Comparison of ENCODE assay signal across 21 cellular contexts in the genomic region with DNA sequence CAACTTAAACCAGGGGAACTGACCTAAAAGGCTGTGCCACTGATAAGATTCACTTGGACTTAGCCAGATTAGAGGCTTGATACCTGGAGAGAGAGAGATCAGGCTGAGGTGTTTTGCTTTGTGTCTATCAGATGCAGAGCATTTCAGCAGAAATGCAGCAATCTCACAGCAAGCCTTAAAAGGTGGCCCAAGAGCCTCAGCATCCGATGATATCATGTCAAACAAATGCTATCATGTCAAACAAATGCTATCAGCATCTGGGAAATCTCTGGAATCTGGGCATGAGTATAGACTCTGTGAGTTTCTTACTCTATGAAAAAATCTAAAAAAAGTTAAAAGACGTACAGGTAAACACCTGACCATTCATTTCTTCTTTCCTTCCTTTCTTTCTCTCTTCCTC.
A peak's percentile ranks its signal among the peaks of the same experiment; 100 is the strongest.
DNase-seq lines count a peak whose midpoint lies in the region; ATAC-seq and TF ChIP-seq lines count a peak whose summit lies in the region.
"Had no signal": no experiment of that assay in that cellular context is flagged by ENCODE, and none has a peak within 500 bp of the region (broad histone marks: within the 10 kb centered on the region; RNA-seq: fewer than 3 reads in every experiment).

No MANE protein-coding gene starts in this region.

- H3K4me1 Mint-ChIP-seq in endodermal cell = peaks cover 38% of the 10 kb centered on the region
- H3K4me1 Mint-ChIP-seq: CD14-positive monocyte, IgD-negative memory B cell had no signal

- H3K27ac Mint-ChIP-seq in endodermal cell = peak overlapping the region; percentile 91
- H3K27ac Mint-ChIP-seq: CD14-positive monocyte, IgD-negative memory B cell had no signal

- H3K4me3 ChIP-seq in endodermal cell (ENCODE audit: low read length) = no peak overlapping the region
- H3K4me3 ChIP-seq: A549, GM23248, SK-N-MC had no signal

- no peaks in the 10 kb centered on the region for H3K27me3 Mint-ChIP-seq in endodermal cell (ENCODE audit: insufficient read depth)
- H3K27me3 Mint-ChIP-seq: IgD-negative memory B cell had no signal

- H3K36me3 ChIP-seq in endodermal cell (ENCODE audit: control insufficient read depth, insufficient read depth, low read length) = no peaks in the 10 kb centered on the region

- peaks cover 5% of the 10 kb centered on the region for H3K36me3 Mint-ChIP-seq in endodermal cell (ENCODE audit: low read depth)
- H3K36me3 Mint-ChIP-seq: CD14-positive monocyte, IgD-negative memory B cell had no signal

- intact Hi-C loops in left ventricle myocardium superior (cut with micrococcal nuclease) = no loop called here

- peak overlapping the region; percentile 52 for H3K9ac ChIP-seq in endodermal cell (ENCODE audit: extremely low read depth, low read length, poor library complexity, severe bottlenecking)
- H3K9ac ChIP-seq: GM23248 had no signal

- H3K9me3 ChIP-seq in endodermal cell (ENCODE audit: control insufficient read depth, low read length) = peaks cover 10% of the 10 kb centered on the region
- H3K9me3 ChIP-seq: A549 had no signal

- H3K4me3 Mint-ChIP-seq in endodermal cell = no peak overlapping the region
- H3K4me3 Mint-ChIP-seq: CD14-positive monocyte, IgD-negative memory B cell had no signal

- no peak for TF ChIP-seq CTCF in endodermal cell (conservative IDR thresholded peaks at IDR 0.05)

- DNase-seq in DMS53 (lab: John Stamatoyannopoulos, UW) (peak; percentile 60), NCI-H226 (peak; percentile 60), endodermal cell (peak; percentile 73), kidney tubule cell (ENCODE audit: low spot score) (peak; percentile 45), left ventricle myocardium superior (no peak), GOT3 (lab: John Stamatoyannopoulos, UW) (no peak)
- DNase-seq: Calu3, DND-41, GDM1, GM23248, MV-4-11, NCI-H1417 treated with DMSO at 0.1 percent for 48 hours, NCI-H2029, NCI-H526 treated with DMSO at 0.1 percent for 48 hours, PC-3 had no signal

- H3K27ac ChIP-seq in endodermal cell (ENCODE audit: low read depth, low read length) = no peak overlapping the region
- H3K27ac ChIP-seq: A549, GM23248, SK-N-MC had no signal

- no peaks in the 10 kb centered on the region for H3K27me3 ChIP-seq in endodermal cell (ENCODE audit: control insufficient read depth, insufficient read depth, low read length, poor library complexity, severe bottlenecking)

- peaks cover 3% of the 10 kb centered on the region for H3K9me3 Mint-ChIP-seq in endodermal cell

- ATAC-seq in left ventricle myocardium superior (no peak), GM18907 (IDR thresholded peaks at IDR 0.05; ENCODE audit: unreplicated experiment) (no peak), HG03354 (IDR thresholded peaks at IDR 0.05; ENCODE audit: poor library complexity, severe bottlenecking, unreplicated experiment) (no peak)
- ATAC-seq: A549, PC-3 had no signal

- 35 to 80% methylated on average over 1 to 2 of the region's 2 CpGs for WGBS in endodermal cell (ENCODE audit: insufficient coverage in 1 of 2, insufficient read length in 1 of 2), 2 experiments

- H3K4me1 ChIP-seq in endodermal cell (ENCODE audit: control insufficient read depth, insufficient read depth, low read length) = peaks cover 32% of the 10 kb centered on the region
- H3K4me1 ChIP-seq: A549 had no signal

Comparison
In these comparisons a context has a peak if more than half of its experiments do, and no peak if none do; other contexts are left out.
1. DNase-seq: peak in DMS53 (single experiment), NCI-H226 (single experiment), endodermal cell (single experiment) and kidney tubule cell (single experiment); none in left ventricle myocardium superior (single experiment) and GOT3 (single experiment).